1 cellular context compared by ENCODE assay signal in genomic region chr12:6049587-6049986, GRCh38.
TF ChIP-seq lines count a peak whose summit lies in the region.

No MANE protein-coding gene starts in this region.

TF ChIP-seq in GM23338, 12 proteins besides CTCF, POLR2A, EP300 and RAD21 (continued from another document):
- TF ChIP-seq EZH2phosphoT487 (IDR thresholded peaks at IDR 0.05; ENCODE audit: unreplicated experiment) (no peak), STAT1 (IDR thresholded peaks at IDR 0.05; ENCODE audit: unreplicated experiment) (no peak), EZH2 (IDR thresholded peaks at IDR 0.05; ENCODE audit: low read depth, unreplicated experiment) (no peak), ZNF331 (CRISPR knock-in tag; IDR thresholded peaks at IDR 0.05; ENCODE audit: low read depth) (no peak), JUNB (IDR thresholded peaks at IDR 0.05; ENCODE audit: unreplicated experiment) (no peak)
- TF ChIP-seq, protein P1, sequence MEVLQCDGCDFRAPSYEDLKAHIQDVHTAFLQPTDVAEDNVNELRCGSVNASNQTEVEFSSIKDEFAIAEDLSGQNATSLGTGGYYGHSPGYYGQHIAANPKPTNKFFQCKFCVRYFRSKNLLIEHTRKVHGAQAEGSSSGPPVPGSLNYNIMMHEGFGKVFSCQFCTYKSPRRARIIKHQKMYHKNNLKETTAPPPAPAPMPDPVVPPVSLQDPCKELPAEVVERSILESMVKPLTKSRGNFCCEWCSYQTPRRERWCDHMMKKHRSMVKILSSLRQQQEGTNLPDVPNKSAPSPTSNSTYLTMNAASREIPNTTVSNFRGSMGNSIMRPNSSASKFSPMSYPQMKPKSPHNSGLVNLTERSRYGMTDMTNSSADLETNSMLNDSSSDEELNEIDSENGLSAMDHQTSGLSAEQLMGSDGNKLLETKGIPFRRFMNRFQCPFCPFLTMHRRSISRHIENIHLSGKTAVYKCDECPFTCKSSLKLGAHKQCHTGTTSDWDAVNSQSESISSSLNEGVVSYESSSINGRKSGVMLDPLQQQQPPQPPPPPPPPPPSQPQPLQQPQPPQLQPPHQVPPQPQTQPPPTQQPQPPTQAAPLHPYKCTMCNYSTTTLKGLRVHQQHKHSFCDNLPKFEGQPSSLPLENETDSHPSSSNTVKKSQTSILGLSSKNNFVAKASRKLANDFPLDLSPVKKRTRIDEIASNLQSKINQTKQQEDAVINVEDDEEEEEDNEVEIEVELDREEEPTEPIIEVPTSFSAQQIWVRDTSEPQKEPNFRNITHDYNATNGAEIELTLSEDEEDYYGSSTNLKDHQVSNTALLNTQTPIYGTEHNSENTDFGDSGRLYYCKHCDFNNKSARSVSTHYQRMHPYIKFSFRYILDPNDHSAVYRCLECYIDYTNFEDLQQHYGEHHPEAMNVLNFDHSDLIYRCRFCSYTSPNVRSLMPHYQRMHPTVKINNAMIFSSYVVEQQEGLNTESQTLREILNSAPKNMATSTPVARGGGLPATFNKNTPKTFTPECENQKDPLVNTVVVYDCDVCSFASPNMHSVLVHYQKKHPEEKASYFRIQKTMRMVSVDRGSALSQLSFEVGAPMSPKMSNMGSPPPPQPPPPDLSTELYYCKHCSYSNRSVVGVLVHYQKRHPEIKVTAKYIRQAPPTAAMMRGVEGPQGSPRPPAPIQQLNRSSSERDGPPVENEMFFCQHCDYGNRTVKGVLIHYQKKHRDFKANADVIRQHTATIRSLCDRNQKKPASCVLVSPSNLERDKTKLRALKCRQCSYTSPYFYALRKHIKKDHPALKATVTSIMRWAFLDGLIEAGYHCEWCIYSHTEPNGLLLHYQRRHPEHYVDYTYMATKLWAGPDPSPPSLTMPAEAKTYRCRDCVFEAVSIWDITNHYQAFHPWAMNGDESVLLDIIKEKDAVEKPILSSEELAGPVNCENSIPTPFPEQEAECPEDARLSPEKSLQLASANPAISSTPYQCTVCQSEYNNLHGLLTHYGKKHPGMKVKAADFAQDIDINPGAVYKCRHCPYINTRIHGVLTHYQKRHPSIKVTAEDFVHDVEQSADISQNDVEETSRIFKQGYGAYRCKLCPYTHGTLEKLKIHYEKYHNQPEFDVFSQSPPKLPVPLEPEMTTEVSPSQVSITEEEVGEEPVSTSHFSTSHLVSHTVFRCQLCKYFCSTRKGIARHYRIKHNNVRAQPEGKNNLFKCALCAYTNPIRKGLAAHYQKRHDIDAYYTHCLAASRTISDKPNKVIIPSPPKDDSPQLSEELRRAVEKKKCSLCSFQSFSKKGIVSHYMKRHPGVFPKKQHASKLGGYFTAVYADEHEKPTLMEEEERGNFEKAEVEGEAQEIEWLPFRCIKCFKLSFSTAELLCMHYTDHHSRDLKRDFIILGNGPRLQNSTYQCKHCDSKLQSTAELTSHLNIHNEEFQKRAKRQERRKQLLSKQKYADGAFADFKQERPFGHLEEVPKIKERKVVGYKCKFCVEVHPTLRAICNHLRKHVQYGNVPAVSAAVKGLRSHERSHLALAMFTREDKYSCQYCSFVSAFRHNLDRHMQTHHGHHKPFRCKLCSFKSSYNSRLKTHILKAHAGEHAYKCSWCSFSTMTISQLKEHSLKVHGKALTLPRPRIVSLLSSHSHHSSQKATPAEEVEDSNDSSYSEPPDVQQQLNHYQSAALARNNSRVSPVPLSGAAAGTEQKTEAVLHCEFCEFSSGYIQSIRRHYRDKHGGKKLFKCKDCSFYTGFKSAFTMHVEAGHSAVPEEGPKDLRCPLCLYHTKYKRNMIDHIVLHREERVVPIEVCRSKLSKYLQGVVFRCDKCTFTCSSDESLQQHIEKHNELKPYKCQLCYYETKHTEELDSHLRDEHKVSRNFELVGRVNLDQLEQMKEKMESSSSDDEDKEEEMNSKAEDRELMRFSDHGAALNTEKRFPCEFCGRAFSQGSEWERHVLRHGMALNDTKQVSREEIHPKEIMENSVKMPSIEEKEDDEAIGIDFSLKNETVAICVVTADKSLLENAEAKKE (CRISPR knock-in tag; IDR thresholded peaks at IDR 0.05): no peak
